Comparison of ENCODE assay signal across 8 cellular contexts in the genomic region with DNA sequence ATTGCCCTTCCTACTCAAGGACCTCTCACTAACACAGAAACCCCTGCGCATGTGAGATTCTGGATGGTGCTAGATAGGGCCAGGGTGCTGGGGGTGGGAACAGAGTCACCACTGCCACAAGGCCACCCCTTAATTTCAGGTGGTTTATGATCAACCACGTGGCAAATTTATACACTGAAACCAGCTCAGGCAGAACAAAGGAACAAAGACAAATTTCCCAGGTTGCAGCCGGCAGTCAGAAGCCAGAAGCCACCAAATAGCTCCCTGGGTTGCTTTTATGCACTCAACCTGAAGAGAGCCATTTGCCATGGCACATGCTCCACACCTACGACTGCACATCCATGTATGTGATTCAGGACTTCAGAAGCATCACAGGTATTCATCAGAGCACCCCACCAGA. TPM values are rescaled to one million over a fixed set of nuclear protein-coding genes. Genes with fewer than 3 reads are reported as not detected.
DNase-seq lines count a peak whose midpoint lies in the region; ATAC-seq, FAIRE-seq and TF ChIP-seq lines count a peak whose summit lies in the region.

No MANE protein-coding gene starts in this region.

- peaks cover 62% of the 10 kb centered on the region for H3K36me3 Mint-ChIP-seq in dendritic cell treated with granulocyte-macrophage colony-stimulating factor and Interleukin-4, amounts not matched to agents 40 ng/mL and 50 ng/mL, for 4 days (ENCODE audit: low read depth)
- peaks cover 9% of the 10 kb centered on the region for H3K36me3 Mint-ChIP-seq in type B pancreatic cell

- H3K27ac Mint-ChIP-seq in dendritic cell treated with granulocyte-macrophage colony-stimulating factor and Interleukin-4, amounts not matched to agents 40 ng/mL and 50 ng/mL, for 4 days: peak overlapping the region; percentile 95
- peak overlapping the region; percentile 67 for H3K27ac Mint-ChIP-seq in type B pancreatic cell

- peaks cover 2% of the 10 kb centered on the region for H3K27me3 Mint-ChIP-seq in dendritic cell treated with granulocyte-macrophage colony-stimulating factor and Interleukin-4, amounts not matched to agents 40 ng/mL and 50 ng/mL, for 4 days
- H3K27me3 Mint-ChIP-seq in type B pancreatic cell: no peaks in the 10 kb centered on the region

- TF ChIP-seq POLR2A in GM12892 (IDR thresholded peaks at IDR 0.05; ENCODE audit: low read depth, low read length): peak; percentile 9

- ATAC-seq in GM21717 (IDR thresholded peaks at IDR 0.05; ENCODE audit: unreplicated experiment): peak; percentile 30

- no peak for TF ChIP-seq CTCF in type B pancreatic cell (conservative IDR thresholded peaks at IDR 0.05)

- DNase-seq in GM12892 (ENCODE audit: insufficient read length): no peak
- peak; percentile 41 for DNase-seq in NCI-H526 treated with DMSO at 0.1 percent for 48 hours (lab: John Stamatoyannopoulos, UW)
- no peak for DNase-seq in type B pancreatic cell (ENCODE audit: extremely low spot score, unreplicated experiment)
- DNase-seq in globus pallidus (ENCODE audit: low spot score): no peak
- DNase-seq in DMS 273 treated with DMSO at 0.1 percent for 48 hours (lab: John Stamatoyannopoulos, UW): no peak
- DNase-seq in effector CD4-positive, alpha-beta T cell: no peak

- no peak for FAIRE-seq in GM12892 (lab: Jason Lieb, UNC)

- peak overlapping the region; percentile 50 for H3K4me3 Mint-ChIP-seq in dendritic cell treated with granulocyte-macrophage colony-stimulating factor and Interleukin-4, amounts not matched to agents 40 ng/mL and 50 ng/mL, for 4 days
- H3K4me3 Mint-ChIP-seq in type B pancreatic cell: peak overlapping the region; percentile 74

- no peaks in the 10 kb centered on the region for H3K9me3 Mint-ChIP-seq in dendritic cell treated with granulocyte-macrophage colony-stimulating factor and Interleukin-4, amounts not matched to agents 40 ng/mL and 50 ng/mL, for 4 days
- H3K9me3 Mint-ChIP-seq in type B pancreatic cell: no peaks in the 10 kb centered on the region

- intact Hi-C loops in dendritic cell treated with granulocyte-macrophage colony-stimulating factor and Interleukin-4, amounts not matched to agents 40 ng/mL and 50 ng/mL, for 4 days (cut with micrococcal nuclease): loop anchor here (2.0 kb wide), 1 partner anchor 37 kb away; no protein-coding TSS in a partner anchor

- H3K4me1 Mint-ChIP-seq in dendritic cell treated with granulocyte-macrophage colony-stimulating factor and Interleukin-4, amounts not matched to agents 40 ng/mL and 50 ng/mL, for 4 days (ENCODE audit: low read depth): peaks cover 83% of the 10 kb centered on the region
- peaks cover 48% of the 10 kb centered on the region for H3K4me1 Mint-ChIP-seq in type B pancreatic cell (ENCODE audit: unreplicated experiment)

RNA-seq across cellular contexts. Expression of gene VOPP1, which starts 2.5 kb away (rescaled TPM):
- 210 TPM for polyA plus RNA-seq in GM12892 (2012; ENCODE audit: missing spikeins)
- 31.0 and 38.9 TPM in 2 replicates for total RNA-seq in type B pancreatic cell (ENCODE audit: low replicate concordance)
